In genomic region chr1:50333595-50333974, GRCh38 we compare ENCODE assay signal across 8 cellular contexts.
DNase-seq lines count a peak whose midpoint lies in the region; ATAC-seq, FAIRE-seq and TF ChIP-seq lines count a peak whose summit lies in the region.

No MANE protein-coding gene starts in this region.

- H3K4me1 ChIP-seq in pancreas (no peaks in the 10 kb centered on the region), aorta (ENCODE audit: control insufficient read depth in 1 of 2, insufficient read depth in 2 of 2, low read length in 2 of 2) (no peaks in the 10 kb centered on the region)

- H3K36me3 ChIP-seq in pancreas (no peaks in the 10 kb centered on the region), aorta (ENCODE audit: control insufficient read depth in 1 of 2, insufficient read depth in 2 of 2, low read length in 1 of 2) (no peaks in the 10 kb centered on the region)

- H3K9me3 ChIP-seq in pancreas (no peaks in the 10 kb centered on the region), aorta (ENCODE audit: control insufficient read depth, low read length) (no peaks in the 10 kb centered on the region)

- intact Hi-C loops in head of caudate nucleus (cut with DNase I), result no loop called here
- intact Hi-C loops in pancreas (cut with DNase I), result no loop called here
- intact Hi-C loops in aorta (cut with DNase I), result no loop called here

- WGBS in pancreas, 2 donors, result 7 to 9% methylated on average over 13 to 37 of the region's 37 CpGs
- 1 to 3% methylated on average over 26 to 37 of the region's 37 CpGs for WGBS in aorta, 2 donors

- FAIRE-seq in pancreas (lab: Jason Lieb, UNC), result no peak

- H3K27ac ChIP-seq in pancreas, result no peak overlapping the region
- no peak overlapping the region for H3K27ac ChIP-seq in aorta (ENCODE audit: low read depth in 1 of 2, low read length in 2 of 2)

- ATAC-seq in HG02798 (IDR thresholded peaks at IDR 0.05; ENCODE audit: poor library complexity, unreplicated experiment) (peak; percentile 86), pancreas (peak; percentile 79 to 94 (median 92)), aorta (ENCODE audit: low FRiP score) (peak; percentile 82)

- H3K27me3 ChIP-seq in pancreas (peaks cover 0 to 5% (median 0%) of the 10 kb centered on the region in 4 donors), aorta (ENCODE audit: control insufficient read depth in 1 of 2, insufficient read depth in 2 of 2, low read length in 1 of 2) (no peaks in the 10 kb centered on the region)

- DNase-seq in NCI-H2081 (lab: John Stamatoyannopoulos, UW), result peak; percentile 67 to 70
- DNase-seq in NCI-H2081 treated with DMSO at 0.1 percent for 48 hours (lab: John Stamatoyannopoulos, UW), result no peak
- DNase-seq in NCI-H526 treated with DMSO at 0.1 percent for 48 hours (lab: John Stamatoyannopoulos, UW), result peak; percentile 44
- peak; percentile 81 for DNase-seq in activated effector memory CD4-positive, alpha-beta T cell treated with anti-CD3 and anti-CD28 coated beads, Interleukin-2, amount 50 U/mL, for 16 hours
- peak in 38 of 42 donors; percentile 12 to 73 (median 50) for DNase-seq in head of caudate nucleus
- peak; percentile 19 to 89 (median 60) for DNase-seq in pancreas
- DNase-seq in aorta, result peak in 1 of 2 donors; percentile 82

- H3K4me3 ChIP-seq in pancreas, result peak overlapping the region in 3 of 4 donors; percentile 23 to 53 (median 26)
- H3K4me3 ChIP-seq in aorta (ENCODE audit: low read length in 2 of 2), result no peak overlapping the region

- peak; percentile 35 to 50 (median 40) for TF ChIP-seq CTCF in pancreas (IDR thresholded peaks at IDR 0.05)

Comparison
In these comparisons a context has a peak if more than half of its experiments do, and no peak if none do; other contexts are left out.
1. H3K4me3 ChIP-seq: peak in pancreas (3 of 4); none in aorta (0 of 2).
2. Peak in every context shown above with its lines, with median percentiles within 50 percentile points of each other: ATAC-seq.